In the genomic region with DNA sequence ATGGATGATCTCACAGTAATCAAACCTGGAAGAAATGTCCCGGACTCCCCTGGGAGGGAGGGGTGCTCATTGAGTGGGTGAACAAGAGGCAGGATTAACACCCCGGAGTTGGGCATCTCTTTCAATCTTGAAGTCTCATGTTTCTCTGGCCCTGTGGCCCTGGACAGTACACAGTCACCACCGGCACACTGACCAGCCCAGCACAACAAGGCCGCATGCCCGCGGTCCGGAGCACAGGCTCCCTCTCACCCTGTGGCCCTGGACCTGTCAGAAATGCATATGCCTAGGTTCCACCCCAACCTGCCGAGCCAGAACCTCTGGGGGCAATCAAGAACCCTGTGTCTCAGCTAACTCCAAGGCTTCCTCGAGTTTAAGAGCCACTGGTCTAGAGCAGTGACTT, we compare ENCODE assay signal across 16 cellular contexts. TPM values are rescaled to one million over a fixed set of nuclear protein-coding genes. Genes with fewer than 3 reads are reported as not detected.
DNase-seq lines count a peak whose midpoint lies in the region; ATAC-seq and TF ChIP-seq lines count a peak whose summit lies in the region.
"Had no signal": no experiment of that assay in that cellular context is flagged by ENCODE, and none has a peak within 500 bp of the region (broad histone marks: within the 10 kb centered on the region; RNA-seq: fewer than 3 reads in every experiment).

No MANE protein-coding gene starts in this region.

- no peak for TF ChIP-seq POLR2A in upper lobe of left lung (IDR thresholded peaks at IDR 0.05)

- H3K4me3 Mint-ChIP-seq in GM23338: no peak overlapping the region
- H3K4me3 Mint-ChIP-seq in WTC11: no peak overlapping the region
- H3K4me3 Mint-ChIP-seq: CD4-positive, alpha-beta memory T cell had no signal

- POLR2A ChIA-PET in WTC11 (lab: Charles Lee): no interaction called here

- H3F3A ChIP-seq in GM23338 (replicated peaks; ENCODE audit: low read depth): no peaks in the 10 kb centered on the region

- H3K27ac Mint-ChIP-seq in GM23338 (peak overlapping the region; percentile 7; the same call in 1 of the 2 replicates), WTC11 (peak overlapping the region; percentile 54; the same call in 1 of the 2 replicates)
- H3K27ac Mint-ChIP-seq: CD4-positive, alpha-beta memory T cell had no signal

- intact Hi-C loops in psoas muscle (cut with DNase I): no loop called here

- H3K79me2 ChIP-seq in GM23338 (replicated peaks; ENCODE audit: insufficient read depth): no peaks in the 10 kb centered on the region

- no peak for ATAC-seq in GM23338
- no peak for ATAC-seq in WTC11
- ATAC-seq in psoas muscle: peak; percentile 48 to 73 (median 56)
- ATAC-seq in upper lobe of left lung (ENCODE audit: low FRiP score in 2 of 2): no peak

- no peaks in the 10 kb centered on the region for H3K36me3 ChIP-seq in GM23338 (ENCODE audit: insufficient read depth)
- H3K36me3 ChIP-seq in psoas muscle (ENCODE audit: insufficient read depth in 1 of 2, low read depth in 1 of 2): no peaks in the 10 kb centered on the region
- H3K36me3 ChIP-seq in upper lobe of left lung: no peaks in the 10 kb centered on the region

- peaks cover 47% of the 10 kb centered on the region for H3K4me1 Mint-ChIP-seq in GM23338
- peaks cover 52% of the 10 kb centered on the region for H3K4me1 Mint-ChIP-seq in WTC11
- H3K4me1 Mint-ChIP-seq: CD4-positive, alpha-beta memory T cell had no signal

- peaks cover 16% of the 10 kb centered on the region for H3K4me1 ChIP-seq in GM23338 (ENCODE audit: insufficient read depth)
- H3K4me1 ChIP-seq in psoas muscle: no peaks in the 10 kb centered on the region
- H3K4me1 ChIP-seq in upper lobe of left lung: peaks cover 0 to 6% (median 2%) of the 10 kb centered on the region in 4 donors

- H3K9me3 Mint-ChIP-seq in GM23338: no peaks in the 10 kb centered on the region; the same call in 1 of the 3 replicates
- H3K9me3 Mint-ChIP-seq in WTC11: peaks cover 1% of the 10 kb centered on the region; the same call in 1 of the 2 replicates

- H3K27me3 Mint-ChIP-seq in GM23338 (ENCODE audit: insufficient read depth, low read depth, poor library complexity) (peaks cover 11% of the 10 kb centered on the region), WTC11 (ENCODE audit: low read depth) (no peaks in the 10 kb centered on the region; the same call in 1 of the 2 replicates)

- CTCF ChIA-PET in WTC11 (lab: Charles Lee): no interaction called here

- H3K4me3 ChIP-seq in GM23338 (no peak overlapping the region), psoas muscle (no peak overlapping the region), upper lobe of left lung (no peak overlapping the region)

- H3K36me3 Mint-ChIP-seq in GM23338 (ENCODE audit: low read depth): peaks cover 9% of the 10 kb centered on the region; the same call in 2 of the 3 replicates
- H3K36me3 Mint-ChIP-seq in WTC11: peaks cover 4% of the 10 kb centered on the region
- H3K36me3 Mint-ChIP-seq: CD4-positive, alpha-beta memory T cell had no signal

- DNase-seq in GM23338 (ENCODE audit: low spot score) (no peak), WTC11 (ENCODE audit: low spot score) (no peak), left kidney (ENCODE audit: low read depth, low spot score) (peak; percentile 29), psoas muscle (no peak), upper lobe of left lung (no peak), SIG-M5 (lab: John Stamatoyannopoulos, UW) (no peak), COLO668 (lab: John Stamatoyannopoulos, UW; ENCODE audit: unreplicated experiment) (no peak), activated T-cell treated with anti-CD3 and anti-CD28 coated beads for 4 hours (no peak)
- DNase-seq: ACHN; CD4-positive, alpha-beta memory T cell; COR-L47; DMS153; DMS79 treated with DMSO at 0.1 percent for 48 hours; EL had no signal

- peaks cover 3% of the 10 kb centered on the region; the same call in 1 of the 2 replicates for H3K9me2 ChIP-seq in GM23338 (ENCODE audit: insufficient read depth)

- H3K9me3 ChIP-seq in psoas muscle (no peaks in the 10 kb centered on the region), upper lobe of left lung (no peaks in the 10 kb centered on the region)

- H3K4me2 ChIP-seq in GM23338: no peak overlapping the region

- H4K20me1 ChIP-seq in GM23338 (replicated peaks; ENCODE audit: insufficient read depth): no peaks in the 10 kb centered on the region

- TF ChIP-seq CTCF in GM23338 (conservative IDR thresholded peaks at IDR 0.05; ENCODE audit: low read depth in 2 of 2) (no peak), WTC11 (IDR thresholded peaks at IDR 0.05) (no peak), psoas muscle (IDR thresholded peaks at IDR 0.05) (no peak), upper lobe of left lung (IDR thresholded peaks at IDR 0.05) (no peak)

- H3K27ac ChIP-seq in GM23338 (ENCODE audit: low read depth): no peak overlapping the region
- no peak overlapping the region for H3K27ac ChIP-seq in psoas muscle
- H3K27ac ChIP-seq in upper lobe of left lung: no peak overlapping the region
- H3K27ac ChIP-seq: C4-2B had no signal

- no peaks in the 10 kb centered on the region for H3K27me3 ChIP-seq in GM23338 (ENCODE audit: insufficient read depth)
- no peaks in the 10 kb centered on the region for H3K27me3 ChIP-seq in psoas muscle (ENCODE audit: insufficient read depth in 3 of 3, low read length in 2 of 3)
- H3K27me3 ChIP-seq in upper lobe of left lung: no peaks in the 10 kb centered on the region

- 53 to 67% (median 54%) methylated on average over 9 of the region's 9 CpGs for WGBS in psoas muscle, 3 donors
- WGBS in upper lobe of left lung, 2 donors: 80 to 88% methylated on average over 8 to 9 of the region's 9 CpGs

- no peak overlapping the region for H2AFZ ChIP-seq in GM23338

- TF ChIP-seq EP300 in upper lobe of left lung (IDR thresholded peaks at IDR 0.05): no peak

TF ChIP-seq in GM23338, 12 proteins besides CTCF, POLR2A, EP300 and RAD21 (continues in another document):
- TF ChIP-seq JUNB (IDR thresholded peaks at IDR 0.05; ENCODE audit: unreplicated experiment): no peak
- no peak for TF ChIP-seq NANOG (IDR thresholded peaks at IDR 0.05; ENCODE audit: borderline replicate concordance)
- TF ChIP-seq ZNF114 (CRISPR knock-in tag; IDR thresholded peaks at IDR 0.05): no peak
- no peak for TF ChIP-seq ZNF331 (CRISPR knock-in tag; IDR thresholded peaks at IDR 0.05; ENCODE audit: low read depth)

TF ChIP-seq in WTC11, 78 proteins besides CTCF, POLR2A, EP300 and RAD21 (continues in another document):
- TF ChIP-seq MYBL2 (CRISPR knock-in tag; IDR thresholded peaks at IDR 0.05) (no peak), MLX (CRISPR knock-in tag; IDR thresholded peaks at IDR 0.05) (no peak), ZNF416 (CRISPR knock-in tag; IDR thresholded peaks at IDR 0.05) (no peak), CREM (CRISPR knock-in tag; IDR thresholded peaks at IDR 0.05) (no peak), MAX (CRISPR knock-in tag; IDR thresholded peaks at IDR 0.05) (no peak), SOX15 (CRISPR knock-in tag; IDR thresholded peaks at IDR 0.05) (no peak), STAT6 (CRISPR knock-in tag; conservative IDR thresholded peaks at IDR 0.05; ENCODE audit: low read depth) (no peak), PRRX2 (CRISPR knock-in tag; IDR thresholded peaks at IDR 0.05) (no peak), FOXJ3 (CRISPR knock-in tag; IDR thresholded peaks at IDR 0.05; ENCODE audit: borderline replicate concordance) (no peak), NFYB (CRISPR knock-in tag; conservative IDR thresholded peaks at IDR 0.05; ENCODE audit: low read depth) (no peak), CREB1 (CRISPR knock-in tag; IDR thresholded peaks at IDR 0.05) (no peak), KAT7 (CRISPR knock-in tag; IDR thresholded peaks at IDR 0.05; ENCODE audit: borderline replicate concordance) (no peak)
- TF ChIP-seq, protein P1, sequence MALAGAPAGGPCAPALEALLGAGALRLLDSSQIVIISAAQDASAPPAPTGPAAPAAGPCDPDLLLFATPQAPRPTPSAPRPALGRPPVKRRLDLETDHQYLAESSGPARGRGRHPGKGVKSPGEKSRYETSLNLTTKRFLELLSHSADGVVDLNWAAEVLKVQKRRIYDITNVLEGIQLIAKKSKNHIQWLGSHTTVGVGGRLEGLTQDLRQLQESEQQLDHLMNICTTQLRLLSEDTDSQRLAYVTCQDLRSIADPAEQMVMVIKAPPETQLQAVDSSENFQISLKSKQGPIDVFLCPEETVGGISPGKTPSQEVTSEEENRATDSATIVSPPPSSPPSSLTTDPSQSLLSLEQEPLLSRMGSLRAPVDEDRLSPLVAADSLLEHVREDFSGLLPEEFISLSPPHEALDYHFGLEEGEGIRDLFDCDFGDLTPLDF (CRISPR knock-in tag; IDR thresholded peaks at IDR 0.05): no peak

RNA-seq across cellular contexts. Expression of gene CXCL12, which starts 27.8 kb away (rescaled TPM):
- total RNA-seq in GM23338 (2014; rRNA removed; shearing (Covaris generic)): 47.3 and 53.8 TPM in 2 replicates
- polyA plus RNA-seq in GM23338 (2016; fragmentation: Nextera tagmentation; extraction: Ambion mirVana) (58.5 and 63.7 TPM in 2 replicates), psoas muscle (10 to 100 TPM; 16.1 to 40.4 (median 23.6) TPM)
- total RNA-seq in WTC11 (2021) (52.4 to 64.3 TPM (median 59.6 TPM) in 3 replicates), psoas muscle (10 to 100 TPM; 24.4 to 84.4 (median 64.9) TPM), upper lobe of left lung (10 to 100 TPM in 3 of 6 donors, 1 to 10 TPM in 3; 3.5 to 61.6 (median 14.6) TPM)
- total RNA-seq: A172; CD4-positive, alpha-beta memory T cell had no signal
- polyA plus RNA-seq: CD4-positive, alpha-beta memory T cell had no signal

Comparison
In these comparisons a context has a peak if more than half of its experiments do, and no peak if none do; other contexts are left out.
1. ATAC-seq: peak in psoas muscle (4 of 4); none in GM23338 (single experiment), WTC11 (single experiment) and upper lobe of left lung (0 of 2).